ENCODE assay signal across 20 cellular contexts in the genomic region with DNA sequence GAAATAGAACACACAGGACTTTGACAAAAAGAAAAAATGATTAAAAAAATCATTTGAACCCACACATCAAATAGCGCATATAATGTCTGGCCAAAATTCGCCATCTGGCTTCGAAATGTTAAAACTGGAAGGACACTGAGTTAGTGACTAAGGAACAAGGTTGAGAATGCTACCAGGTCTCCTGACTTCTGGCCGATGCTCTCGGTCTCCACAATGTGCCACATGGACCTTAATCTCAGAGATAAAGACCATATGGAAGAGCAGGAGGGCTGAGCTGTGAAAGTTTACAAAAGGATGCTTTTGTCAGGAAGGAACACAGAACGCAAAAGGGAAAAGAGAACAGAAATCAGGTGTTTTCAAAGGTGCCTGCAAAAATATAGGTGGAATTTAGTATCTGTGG. TPM values are rescaled to one million over a fixed set of nuclear protein-coding genes. Genes with fewer than 3 reads are reported as not detected.
A peak's percentile ranks its signal among the peaks of the same experiment; 100 is the strongest.
DNase-seq lines count a peak whose midpoint lies in the region; ATAC-seq and TF ChIP-seq lines count a peak whose summit lies in the region.
"Had no signal": no experiment of that assay in that cellular context is flagged by ENCODE, and none has a peak within 500 bp of the region (broad histone marks: within the 10 kb centered on the region; RNA-seq: fewer than 3 reads in every experiment).

No MANE protein-coding gene starts in this region.

- H3K27me3 ChIP-seq in esophagus muscularis mucosa: no peaks in the 10 kb centered on the region
- H3K27me3 ChIP-seq: BLaER1 treated with 17β-estradiol and CSF1 and Interleukin-3, amounts not matched to agents 10 nM and 100 nM had no signal

- TF ChIP-seq EP300 in esophagus muscularis mucosa (IDR thresholded peaks at IDR 0.05): no peak

- intact Hi-C loops in esophagus muscularis mucosa (cut with DNase I) (no loop called here), natural killer cell (cut with micrococcal nuclease) (no loop called here)

- H3K4me1 Mint-ChIP-seq in natural killer cell: no peaks in the 10 kb centered on the region
- H3K4me1 Mint-ChIP-seq: B cell had no signal

- no peaks in the 10 kb centered on the region for H3K4me1 ChIP-seq in esophagus muscularis mucosa
- H3K4me1 ChIP-seq: A549; BLaER1 treated with 17β-estradiol and CSF1 and Interleukin-3, amounts not matched to agents 10 nM and 100 nM; Caco-2 had no signal

- 96% methylated on average over 6 of the region's 6 CpGs for WGBS in esophagus muscularis mucosa

- no peak for ATAC-seq in natural killer cell
- ATAC-seq: A549; CD8-positive, alpha-beta T cell had no signal

- in situ Hi-C loops in G401 (cut with HindIII; ENCODE audit: low sequenced_read_pairs): no loop called here

- H3K27ac ChIP-seq in esophagus muscularis mucosa (replicated peaks in 1 of 4): no peak overlapping the region
- H3K27ac ChIP-seq: 22Rv1; A549; BLaER1 treated with 17β-estradiol and CSF1 and Interleukin-3, amounts not matched to agents 10 nM and 100 nM; C4-2B had no signal

- no peaks in the 10 kb centered on the region for H3K9me3 Mint-ChIP-seq in natural killer cell
- H3K9me3 Mint-ChIP-seq: CD4-positive, alpha-beta T cell; CD8-positive, alpha-beta T cell had no signal

- H3K27ac Mint-ChIP-seq in natural killer cell: no peak overlapping the region
- H3K27ac Mint-ChIP-seq: B cell; CD4-positive, alpha-beta T cell; CD8-positive, alpha-beta T cell had no signal

- TF ChIP-seq CTCF in esophagus muscularis mucosa (IDR thresholded peaks at IDR 0.05): no peak
- TF ChIP-seq CTCF in natural killer cell (IDR thresholded peaks at IDR 0.05): no peak

- H3K36me3 Mint-ChIP-seq in natural killer cell: no peaks in the 10 kb centered on the region
- H3K36me3 Mint-ChIP-seq: CD8-positive, alpha-beta T cell had no signal

- H3K4me3 ChIP-seq in esophagus muscularis mucosa: no peak overlapping the region
- H3K4me3 ChIP-seq: A549; BLaER1 treated with 17β-estradiol and CSF1 and Interleukin-3, amounts not matched to agents 10 nM and 100 nM had no signal

- DNase-seq in G401 (ENCODE audit: low spot score): peak; percentile 63
- peak; percentile 56 for DNase-seq in cerebellar cortex (ENCODE audit: low spot score)
- peak; percentile 47 for DNase-seq in esophagus muscularis mucosa (ENCODE audit: extremely low spot score)
- no peak for DNase-seq in nucleus accumbens (lab: John Stamatoyannopoulos, UW)
- DNase-seq in natural killer cell: no peak
- DNase-seq: AML-193; Caco-2; Calu3; CD4-positive, alpha-beta T cell; CD8-positive, alpha-beta T cell; DMS53; DMS79; DND-41; EL; GF-D8 had no signal

- H3K36me3 ChIP-seq in esophagus muscularis mucosa: peaks cover 0 to 29% (median 12%) of the 10 kb centered on the region in 4 donors
- H3K36me3 ChIP-seq: BLaER1 treated with 17β-estradiol and CSF1 and Interleukin-3, amounts not matched to agents 10 nM and 100 nM had no signal

- no peaks in the 10 kb centered on the region for H3K9me3 ChIP-seq in esophagus muscularis mucosa
- H3K9me3 ChIP-seq: A549; BLaER1 treated with 17β-estradiol and CSF1 and Interleukin-3, amounts not matched to agents 10 nM and 100 nM; Caco-2 had no signal

- no peak for TF ChIP-seq POLR2A in esophagus muscularis mucosa (IDR thresholded peaks at IDR 0.05; ENCODE audit: low read depth)

- H3K27me3 Mint-ChIP-seq in natural killer cell (ENCODE audit: low read depth in 2 of 2): peaks cover 20 to 24% of the 10 kb centered on the region in 2 donors

- H3K4me3 Mint-ChIP-seq in natural killer cell: no peak overlapping the region
- H3K4me3 Mint-ChIP-seq: B cell; CD4-positive, alpha-beta T cell; CD8-positive, alpha-beta T cell had no signal

RNA-seq across cellular contexts. Expression of a gene that starts 54.7 kb away (rescaled TPM):
- total RNA-seq in G401 (2014; rRNA removed; shearing (Covaris generic)): 0.71 and 2.3 TPM in 2 replicates
- total RNA-seq in esophagus muscularis mucosa (10 to 100 TPM; 22.2 to 44.7 (median 41.8) TPM), natural killer cell (not detected)
- total RNA-seq: B cell; CD4-positive, alpha-beta T cell; CD8-positive, alpha-beta T cell had no signal

Comparison
In these comparisons a context has a peak if more than half of its experiments do, and no peak if none do; other contexts are left out.
1. DNase-seq: peak in G401 (single experiment), cerebellar cortex (single experiment) and esophagus muscularis mucosa (single experiment); none in nucleus accumbens (0 of 56) and natural killer cell (single experiment).